Comparison of ENCODE assay signal across 16 cellular contexts in genomic region chr6:116404706-116405105, GRCh38. TPM values are rescaled to one million over a fixed set of nuclear protein-coding genes. Genes with fewer than 3 reads are reported as not detected.
DNase-seq lines count a peak whose midpoint lies in the region; ATAC-seq and TF ChIP-seq lines count a peak whose summit lies in the region.
"Had no signal": no experiment of that assay in that cellular context is flagged by ENCODE, and none has a peak within 500 bp of the region (broad histone marks: within the 10 kb centered on the region; RNA-seq: fewer than 3 reads in every experiment).

No MANE protein-coding gene starts in this region.

- H3K27ac Mint-ChIP-seq in nephron progenitor cell: peak overlapping the region; percentile 97
- H3K27ac Mint-ChIP-seq: activated CD4-positive, alpha-beta T cell treated with anti-CD3 and anti-CD28 coated beads, Interleukin-2, amount 10 ng/mL, durations not matched to agents 24 days and 14 days had no signal

- no peaks in the 10 kb centered on the region for H3K9me3 Mint-ChIP-seq in nephron progenitor cell
- H3K9me3 Mint-ChIP-seq: activated CD4-positive, alpha-beta T cell treated with anti-CD3 and anti-CD28 coated beads, Interleukin-2, amount 10 ng/mL, durations not matched to agents 24 days and 14 days; neural crest cell had no signal

- DNase-seq in Right ventricle myocardium inferior (ENCODE audit: missing footprints): no peak
- no peak for DNase-seq in cardiac septum (ENCODE audit: low spot score)
- DNase-seq in fibroblast of mammary gland (ENCODE audit: low read depth): peak; percentile 61
- DNase-seq in nephron progenitor cell: no peak
- DNase-seq in SHP77 treated with DMSO at 0.1 percent for 48 hours (lab: John Stamatoyannopoulos, UW): no peak
- no peak for DNase-seq in activated CD4-positive, alpha-beta T cell treated with anti-CD3 and anti-CD28 coated beads for 4 hours
- DNase-seq: activated CD4-positive, alpha-beta T cell treated with anti-CD3 and anti-CD28 coated beads, Interleukin-2, amount 10 ng/mL, durations not matched to agents 24 days and 14 days; activated T-cell treated with anti-CD3 and anti-CD28 coated beads, Interleukin-2, amount 50 U/mL, for 48 hours; dorsolateral prefrontal cortex; glutamatergic neuron; NCI-H1105; NCI-H345 had no signal

- H3K4me3 ChIP-seq in fibroblast of mammary gland (ENCODE audit: control insufficient read depth, low read depth, low read length): no peak overlapping the region
- H3K4me3 ChIP-seq: A549 had no signal

- peaks cover 61% of the 10 kb centered on the region for H3K4me1 Mint-ChIP-seq in nephron progenitor cell
- H3K4me1 Mint-ChIP-seq: activated CD4-positive, alpha-beta T cell treated with anti-CD3 and anti-CD28 coated beads, Interleukin-2, amount 10 ng/mL, durations not matched to agents 24 days and 14 days had no signal

- no peak for TF ChIP-seq CTCF in fibroblast of mammary gland (conservative IDR thresholded peaks at IDR 0.05; ENCODE audit: control insufficient read depth, insufficient read depth, low read depth, low read length)
- no peak for TF ChIP-seq CTCF in nephron progenitor cell (IDR thresholded peaks at IDR 0.05)

- H3K36me3 Mint-ChIP-seq in nephron progenitor cell (ENCODE audit: low read depth): peaks cover 33% of the 10 kb centered on the region

- no peaks in the 10 kb centered on the region for H3K27me3 Mint-ChIP-seq in nephron progenitor cell (ENCODE audit: low read depth, poor library complexity)

- H3K4me3 Mint-ChIP-seq in nephron progenitor cell: peak overlapping the region; percentile 52
- H3K4me3 Mint-ChIP-seq: activated CD4-positive, alpha-beta T cell treated with anti-CD3 and anti-CD28 coated beads, Interleukin-2, amount 10 ng/mL, durations not matched to agents 24 days and 14 days had no signal

- intact Hi-C loops in Right ventricle myocardium inferior (cut with DNase I) (loop anchor here (5.0 kb wide), 1 partner anchor 32 kb away; the partner anchor contains the start of gene DSE), cardiac septum (cut with DNase I) (no loop called here)

- ATAC-seq in Right ventricle myocardium inferior (peak; percentile 21), GM18909 (IDR thresholded peaks at IDR 0.05; ENCODE audit: poor library complexity, unreplicated experiment) (no peak), HG03039 (IDR thresholded peaks at IDR 0.05; ENCODE audit: unreplicated experiment) (no peak)
- ATAC-seq: A549 had no signal

RNA-seq across cellular contexts. Expression of gene DSE, which starts 34.0 kb away (rescaled TPM):
- total RNA-seq in Right ventricle myocardium inferior (11.6 TPM), cardiac septum (14.3 TPM)

RNA-seq across cellular contexts. Expression of gene CALHM6, which starts 56.5 kb away (rescaled TPM):
- 2.9 TPM for total RNA-seq in Right ventricle myocardium inferior
- total RNA-seq in cardiac septum: 0.97 TPM
